Comparison of ENCODE assay signal across 6 cellular contexts in genomic region chr3:37687966-37688365, GRCh38.
"Had no signal": no experiment of that assay in that cellular context is flagged by ENCODE, and none has a peak within 500 bp of the region (broad histone marks: within the 10 kb centered on the region; RNA-seq: fewer than 3 reads in every experiment).

No MANE protein-coding gene starts in this region.

- H3K9me3 Mint-ChIP-seq: GM23338, H9, IgD-negative memory B cell had no signal

- H3K27ac Mint-ChIP-seq: GM23338, H9, IgD-negative memory B cell had no signal

- H3K27ac ChIP-seq: HL-60 had no signal

- H3K4me3 ChIP-seq: GM23338 had no signal

- ATAC-seq: GM23338, HepG2 had no signal

- H3K36me3 Mint-ChIP-seq: IgD-negative memory B cell had no signal

- H3K4me3 Mint-ChIP-seq: GM23338, H9 had no signal

- DNase-seq: H9, HCEC 1CT had no signal
